Comparison of ENCODE assay signal across 19 cellular contexts in the genomic region with DNA sequence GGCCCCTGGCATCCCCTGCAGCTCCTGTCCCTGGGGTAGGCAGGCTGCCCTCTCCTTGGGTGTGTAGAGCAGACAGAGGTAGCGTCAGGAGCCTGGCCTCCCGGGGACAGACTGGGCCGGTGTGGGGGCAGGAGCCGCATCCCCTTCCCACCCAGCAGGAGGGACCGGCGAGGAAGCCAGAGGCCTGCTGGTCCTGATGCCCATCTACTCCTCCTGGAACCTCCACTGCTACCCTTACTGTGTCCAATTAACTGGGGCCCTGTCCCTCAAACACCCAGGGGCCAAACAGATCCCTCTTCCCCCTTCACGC.
"Had no signal": no experiment of that assay in that cellular context is flagged by ENCODE, and none has a peak within 500 bp of the region (broad histone marks: within the 10 kb centered on the region; RNA-seq: fewer than 3 reads in every experiment).

No MANE protein-coding gene starts in this region.

- H3K4me3 Mint-ChIP-seq: activated CD4-positive, alpha-beta T cell treated with anti-CD3 and anti-CD28 coated beads, Interleukin-2, amount 10 ng/mL, durations not matched to agents 7 days and 5 days; activated naive CD8-positive, alpha-beta T cell treated with anti-CD3 and anti-CD28 coated beads for 36 hours had no signal

- H3K27me3 ChIP-seq: heart left ventricle, testis had no signal

- H3K9me3 Mint-ChIP-seq: activated CD4-positive, alpha-beta T cell treated with anti-CD3 and anti-CD28 coated beads, Interleukin-2, amount 10 ng/mL, durations not matched to agents 7 days and 5 days; activated naive CD8-positive, alpha-beta T cell treated with anti-CD3 and anti-CD28 coated beads for 36 hours had no signal

- H3K4me1 ChIP-seq: prostate gland, testis had no signal

- H3K4me3 ChIP-seq: heart left ventricle, left ventricle myocardium inferior, prostate gland, testis had no signal

- H3K9ac ChIP-seq: SK-N-SH had no signal

- H3K27ac ChIP-seq: heart left ventricle, left ventricle myocardium inferior, neutrophil, prostate gland, testis had no signal

- H3K9me3 ChIP-seq: heart left ventricle, left ventricle myocardium inferior, neutrophil, prostate gland, SK-N-SH, testis had no signal

- H3K4me2 ChIP-seq: SK-N-SH had no signal

- H3K27me3 Mint-ChIP-seq: activated CD4-positive, alpha-beta T cell treated with anti-CD3 and anti-CD28 coated beads, Interleukin-2, amount 10 ng/mL, durations not matched to agents 7 days and 5 days; activated naive CD8-positive, alpha-beta T cell treated with anti-CD3 and anti-CD28 coated beads for 36 hours had no signal

- ATAC-seq: heart left ventricle; sciatic nerve; stimulated activated naive CD8-positive, alpha-beta T cell treated with anti-CD3 and anti-CD28 coated beads, Interleukin-15, Interleukin-2, amounts not matched to agents 100 U/mL and 50 U/mL, for 24 hours had no signal

- FAIRE-seq: frontal cortex, islet of Langerhans had no signal

- H3K27ac Mint-ChIP-seq: activated CD4-positive, alpha-beta T cell treated with anti-CD3 and anti-CD28 coated beads, Interleukin-2, amount 10 ng/mL, durations not matched to agents 7 days and 5 days; activated naive CD8-positive, alpha-beta T cell treated with anti-CD3 and anti-CD28 coated beads for 36 hours had no signal

- DNase-seq: activated CD4-positive, alpha-beta T cell treated with anti-CD3 and anti-CD28 coated beads, Interleukin-2, amount 10 ng/mL, durations not matched to agents 7 days and 5 days; activated CD4-positive, CD25-positive, alpha-beta regulatory T cell; activated CD8-positive, alpha-beta memory T cell treated with anti-CD3 and anti-CD28 coated beads for 24 hours; activated naive CD8-positive, alpha-beta T cell treated with anti-CD3 and anti-CD28 coated beads for 36 hours; anterior cingulate cortex; effector CD8-positive, alpha-beta T cell; left ventricle myocardium inferior; SK-N-SH; stimulated activated CD4-positive, alpha-beta T cell treated with anti-CD3 and anti-CD28 coated beads, Interleukin-12 subunit alpha, Interleukin-12 subunit beta, amount 100 ng/mL, for 4 hours; stimulated activated CD4-positive, alpha-beta T cell treated with anti-CD3 and anti-CD28 coated beads, Interleukin-2, amount 100 ng/mL, for 48 hours; stimulated activated CD8-positive, alpha-beta memory T cell treated with anti-CD3 and anti-CD28 coated beads, Interleukin-4, amount 100 ng/mL, for 48 hours; stimulated activated naive CD8-positive, alpha-beta T cell treated with anti-CD3 and anti-CD28 coated beads, Interleukin-15, Interleukin-2, amounts not matched to agents 100 U/mL and 50 U/mL, for 24 hours; testis had no signal
